13 cellular contexts compared by ENCODE assay signal in genomic region chr19:1836458-1837221, GRCh38. TPM values are rescaled to one million over a fixed set of nuclear protein-coding genes. Genes with fewer than 3 reads are reported as not detected.
DNase-seq lines count a peak whose midpoint lies in the region; ATAC-seq, FAIRE-seq and TF ChIP-seq lines count a peak whose summit lies in the region.
"Had no signal": no experiment of that assay in that cellular context is flagged by ENCODE, and none has a peak within 500 bp of the region (broad histone marks: within the 10 kb centered on the region; RNA-seq: fewer than 3 reads in every experiment).

No MANE protein-coding gene starts in this region.

- peak overlapping the region; percentile 15 for H4K91ac ChIP-seq in trophoblast cell (ENCODE audit: low read depth, low read length)

- H4K20me1 ChIP-seq in K562 (replicated peaks; ENCODE audit: control insufficient read depth, insufficient read depth, low read length) (peaks cover 24% of the 10 kb centered on the region), osteoblast (ENCODE audit: insufficient read depth, low read length) (peaks cover 73% of the 10 kb centered on the region)

- no TSS peak for BruUV-seq in K562 (replicated peaks; lab: Mats Ljungman, UMichigan)

- H3K36me3 ChIP-seq in K562 (ENCODE audit: control insufficient read depth, insufficient read depth, low read length) (peaks cover 51% of the 10 kb centered on the region; the same call in 1 of the 3 replicates), trophoblast cell (ENCODE audit: control insufficient read depth in 1 of 2, insufficient read depth in 2 of 2, low read length in 2 of 2) (peaks cover 27 to 29% of the 10 kb centered on the region in 2 experiments), osteoblast (ENCODE audit: insufficient read depth, low read length) (no peaks in the 10 kb centered on the region)

- intact Hi-C loops in K562 (cut with micrococcal nuclease): no loop called here

- H3K4me1 ChIP-seq in K562 (replicated peaks in 1 of 2; ENCODE audit: control insufficient read depth in 2 of 2, insufficient read depth in 2 of 2, low read length in 2 of 2) (peaks cover 49 to 93% of the 10 kb centered on the region in 2 experiments), trophoblast cell (ENCODE audit: control insufficient read depth in 1 of 2, insufficient read depth in 2 of 2, low read length in 2 of 2) (peaks cover 11 to 13% of the 10 kb centered on the region in 2 experiments), osteoblast (ENCODE audit: insufficient read depth, low read length) (peaks cover 2% of the 10 kb centered on the region)

- no peak overlapping the region for H2BK12ac ChIP-seq in trophoblast cell (ENCODE audit: low read length)

- no peak overlapping the region for H2AK5ac ChIP-seq in trophoblast cell (ENCODE audit: low read length)

- H3K9me1 ChIP-seq in K562 (ENCODE audit: control insufficient read depth, insufficient read depth, low read length): peaks cover 3% of the 10 kb centered on the region

- FAIRE-seq in K562 (lab: Jason Lieb, UNC): peak; percentile 97

- H3K18ac ChIP-seq in trophoblast cell (ENCODE audit: low read length): peak overlapping the region; percentile 43

- H2BK120ac ChIP-seq in trophoblast cell (ENCODE audit: insufficient read depth, low read length, poor library complexity): no peak overlapping the region

- DNase-seq in ELF-1 (ENCODE audit: low read depth, low spot score) (peak; percentile 75), RWPE1 (ENCODE audit: low spot score) (no peak), K562 (ENCODE audit: extremely low read depth in 1 of 4, low spot score in 3 of 4) (peak; percentile 88 to 95 (median 92)), trophoblast cell (peak; percentile 99), osteoblast (ENCODE audit: insufficient read length, low spot score, missing footprints) (no peak)
- no peak for DNase-seq in activated naive CD4-positive, alpha-beta T cell treated with Interleukin-2 at 50 U/mL for 16 hours
- no peak for DNase-seq in stimulated activated CD4-positive, alpha-beta T cell treated with anti-CD3 and anti-CD28 coated beads, Interleukin-4, amount 100 ng/mL, for 4 hours
- DNase-seq in activated CD4-positive, alpha-beta T cell treated with anti-CD3 and anti-CD28 coated beads for 1 hour: no peak
- DNase-seq: NCI-H1417 treated with DMSO at 0.1 percent for 48 hours, NCI-H2029, NCI-H2171 treated with DMSO at 0.1 percent for 48 hours, NCI-H748 treated with DMSO at 0.1 percent for 48 hours had no signal

- no peak overlapping the region for H4K8ac ChIP-seq in trophoblast cell (ENCODE audit: low read depth, low read length)

- H3K9me3 ChIP-seq in K562 (replicated peaks; ENCODE audit: control insufficient read depth, insufficient read depth, low read depth, low read length) (no peaks in the 10 kb centered on the region), trophoblast cell (ENCODE audit: insufficient read depth, low read depth, low read length) (no peaks in the 10 kb centered on the region), osteoblast (ENCODE audit: low read depth, low read length) (no peaks in the 10 kb centered on the region)

- H3K14ac ChIP-seq in trophoblast cell (ENCODE audit: low read length): no peak overlapping the region

- no peaks in the 10 kb centered on the region for H3K27me3 ChIP-seq in K562 (ENCODE audit: control insufficient read depth in 2 of 2, insufficient read depth in 2 of 2, low read length in 2 of 2)
- no peaks in the 10 kb centered on the region for H3K27me3 ChIP-seq in trophoblast cell (ENCODE audit: insufficient read depth, low read length)
- H3K27me3 ChIP-seq in osteoblast (ENCODE audit: insufficient read depth, low read length): no peaks in the 10 kb centered on the region

- in situ Hi-C loops in K562 (cut with MboI): no loop called here

- ATAC-seq in K562: peak; percentile 67

- no peak overlapping the region for H3K23ac ChIP-seq in trophoblast cell (ENCODE audit: low read length)

- H3K79me2 ChIP-seq in K562 (ENCODE audit: control insufficient read depth, insufficient read depth, low read length) (peaks cover 95% of the 10 kb centered on the region), trophoblast cell (ENCODE audit: control insufficient read depth, insufficient read depth, low read length, poor library complexity) (peaks cover 9% of the 10 kb centered on the region), osteoblast (ENCODE audit: insufficient read depth, low read length) (peaks cover 95% of the 10 kb centered on the region)

- no peak for TF ChIP-seq POLR2A in K562 (conservative IDR thresholded peaks at IDR 0.05)

- peak overlapping the region; percentile 32 for H4K12ac ChIP-seq in trophoblast cell (ENCODE audit: low read depth, low read length)

- H3K27ac ChIP-seq in RWPE1 (peak overlapping the region; percentile 39), K562 (ENCODE audit: extremely low read depth, low read depth, low read length) (peak overlapping the region; percentile 72), trophoblast cell (ENCODE audit: low read depth, low read length) (no peak overlapping the region), osteoblast (ENCODE audit: low read depth, low read length) (no peak overlapping the region)
- H3K27ac ChIP-seq: PC-9 had no signal

- H3K4me3 ChIP-seq in K562 (peak overlapping the region; percentile 27), trophoblast cell (ENCODE audit: low read depth, low read length) (no peak overlapping the region), osteoblast (ENCODE audit: insufficient read depth, low read length) (no peak overlapping the region)
- H3K4me3 ChIP-seq: PC-9 had no signal

- CTCF ChIA-PET in RWPE1 (lab: Yijun Ruan, JAX): interaction anchor here (0.5 to 2.0 kb wide), 8 partner anchors 7 to 192 kb away, joined by 3 to 7 read pairs (median 5); no protein-coding TSS in a partner anchor
- CTCF ChIA-PET in K562 (lab: Yijun Ruan, JAX; ENCODE audit: low intra/inter-chr PET ratio): interaction anchor here (0.6 kb wide), 1 partner anchor 60 kb away, joined by 4 read pairs; no protein-coding TSS in a partner anchor

- peak overlapping the region; percentile 63 to 89 for H3K9ac ChIP-seq in K562 (ENCODE audit: insufficient read depth in 1 of 2, low read depth in 2 of 2, low read length in 2 of 2)
- no peak overlapping the region for H3K9ac ChIP-seq in trophoblast cell (ENCODE audit: low read length)

- H2AFZ ChIP-seq in K562 (ENCODE audit: low read depth, low read length) (no peak overlapping the region), trophoblast cell (ENCODE audit: insufficient read depth, low read length, poor library complexity) (no peak overlapping the region), osteoblast (ENCODE audit: low read length) (no peak overlapping the region)
- H2AFZ ChIP-seq: PC-9 had no signal

- H3K4me2 ChIP-seq in K562 (ENCODE audit: insufficient read depth, low read length) (peak overlapping the region; percentile 84), trophoblast cell (ENCODE audit: low read length) (no peak overlapping the region), osteoblast (ENCODE audit: insufficient read depth, low read length) (no peak overlapping the region)
- H3K4me2 ChIP-seq: PC-9 had no signal

- TF ChIP-seq EP300 in K562 (IDR thresholded peaks at IDR 0.05; ENCODE audit: low read length): peak; percentile 90

- H3K79me1 ChIP-seq in trophoblast cell (ENCODE audit: low read length): peaks cover 7% of the 10 kb centered on the region

- TF ChIP-seq CTCF in RWPE1 (conservative IDR thresholded peaks at IDR 0.05; ENCODE audit: low read depth) (no peak), K562 (IDR thresholded peaks at IDR 0.05 in 2 of 3, conservative IDR thresholded peaks at IDR 0.05 in 1 of 3; ENCODE audit: insufficient read depth in 2 of 3, low read depth in 1 of 3, low read length in 3 of 3) (0 out of 6 replicates have a peak, but pooled peaks of 1 of the 3 experiments have one; percentile 10), osteoblast (IDR thresholded peaks at IDR 0.05; ENCODE audit: extremely low read depth, low read depth, low read length) (no peak)

- POLR2A ChIA-PET in RWPE1 (lab: Yijun Ruan, JAX; ENCODE audit: low non-redundant PET): no interaction called here
- POLR2A ChIA-PET in K562 (lab: Yijun Ruan, JAX): interaction anchor here (0.6 to 6.6 kb wide), 7 partner anchors 9 to 1201 kb away, joined by 3 to 46 read pairs (median 3); no protein-coding TSS in a partner anchor

- WGBS in K562 (ENCODE audit: insufficient coverage, low coverage, missing lambda C conversion rate): under 1% methylated on average over 26 of the region's 31 CpGs
- no CpG with 5 or more reads among the region's 31 CpGs for WGBS in trophoblast cell (ENCODE audit: extremely low coverage, insufficient coverage, insufficient read length)

- TF ChIP-seq RAD21 in K562 (CRISPR knock-in tag; conservative IDR thresholded peaks at IDR 0.05 in 1 of 2, IDR thresholded peaks at IDR 0.05 in 1 of 2): no peak

- H2BK5ac ChIP-seq in trophoblast cell (ENCODE audit: low read depth, low read length, poor library complexity): no peak overlapping the region

- peak overlapping the region; percentile 52 for H3K4ac ChIP-seq in trophoblast cell (ENCODE audit: low read depth, low read length)

RNA-seq across cellular contexts. Expression of gene REXO1, which starts 11.6 kb away (rescaled TPM):
- total RNA-seq in K562 (2011; cell fraction: chromatin; rRNA removed; ENCODE audit: low replicate concordance): 46.7 and 163 TPM in 2 replicates
- 112 and 114 TPM in 2 replicates for total RNA-seq in K562 (2011; cell fraction: nucleolus; rRNA removed)
- 55.0 and 57.6 TPM in 2 replicates for total RNA-seq in K562 (2011; cell fraction: nucleoplasm; rRNA removed)
- total RNA-seq in K562 (2014; rRNA removed) (15.8 and 21.9 TPM in 2 replicates), K562 (2014; rRNA removed; fragmentation: Illumina TruSeq; extraction: Trizol) (3.5 and 4.5 TPM in 2 replicates), K562 (2015; rRNA removed; fragmentation: Illumina TruSeq; extraction: Trizol) (15.8 and 20.8 TPM in 2 replicates), K562 (2021) (52.4 and 63.3 TPM in 2 replicates), osteoblast (8.5 and 9.4 TPM in 2 replicates)
- polyA plus RNA-seq in K562 (2011; rRNA removed) (14.6 and 21.5 TPM in 2 replicates), K562 (2014; fragmentation: Illumina TruSeq; extraction: Trizol) (16.7 and 40.7 TPM in 2 replicates), K562 (2014; fragmentation: Nextera tagmentation; extraction: Ambion mirVana) (under 1 TPM; 0.04 to 0.29 TPM), K562 (2014; rRNA removed) (31.0 and 50.1 TPM in 2 replicates)
- polyA plus RNA-seq in K562 (2011; cell fraction: cytosol; rRNA removed): 17.4 and 27.3 TPM in 2 replicates
- polyA plus RNA-seq in K562 (2011; cell fraction: nucleus; rRNA removed): 56.5 and 100 TPM in 2 replicates
- 37.1 and 39.8 TPM in 2 replicates for polyA plus RNA-seq in K562 (2012)
- 7.4 and 11.2 TPM in 2 replicates for polyA minus RNA-seq in K562 (2011; rRNA and poly(A)+ RNA removed)
- 23.8 and 34.7 TPM in 2 replicates for polyA minus RNA-seq in K562 (2011; cell fraction: cytosol; rRNA and poly(A)+ RNA removed)
- polyA minus RNA-seq in K562 (2011; cell fraction: nucleus; rRNA and poly(A)+ RNA removed): 19.5 and 21.3 TPM in 2 replicates
- polyA plus RNA-seq in trophoblast cell (2013): 24.5 and 26.8 TPM in 2 replicates

RNA-seq across cellular contexts. Expression of gene ATP8B3, which starts 24.6 kb away (rescaled TPM):
- total RNA-seq in K562 (2011; cell fraction: chromatin; rRNA removed; ENCODE audit: low replicate concordance): 40.7 and 89.4 TPM in 2 replicates
- total RNA-seq in K562 (2011; cell fraction: nucleolus; rRNA removed): 37.1 and 44.7 TPM in 2 replicates
- total RNA-seq in K562 (2011; cell fraction: nucleoplasm; rRNA removed): 35.0 and 38.7 TPM in 2 replicates
- total RNA-seq in K562 (2014; rRNA removed) (3.2 and 5.0 TPM in 2 replicates), K562 (2014; rRNA removed; fragmentation: Illumina TruSeq; extraction: Trizol) (3.2 and 3.6 TPM in 2 replicates), K562 (2015; rRNA removed; fragmentation: Illumina TruSeq; extraction: Trizol) (3.8 and 4.3 TPM in 2 replicates), K562 (2021) (12.3 and 13.2 TPM in 2 replicates), osteoblast (0.59 and 0.72 TPM in 2 replicates)
- polyA plus RNA-seq in K562 (2011; rRNA removed) (8.3 and 13.2 TPM in 2 replicates), K562 (2014; fragmentation: Illumina TruSeq; extraction: Trizol) (6.0 and 6.4 TPM in 2 replicates), K562 (2014; fragmentation: Nextera tagmentation; extraction: Ambion mirVana) (1 to 10 TPM; 1.2 to 2.2 TPM), K562 (2014; rRNA removed) (10.1 and 11.9 TPM in 2 replicates)
- 12.0 and 13.1 TPM in 2 replicates for polyA plus RNA-seq in K562 (2011; cell fraction: cytosol; rRNA removed)
- polyA plus RNA-seq in K562 (2011; cell fraction: nucleus; rRNA removed): 36.1 and 44.4 TPM in 2 replicates
- polyA plus RNA-seq in K562 (2012): 5.6 and 7.6 TPM in 2 replicates
- 9.7 and 10.4 TPM in 2 replicates for polyA minus RNA-seq in K562 (2011; rRNA and poly(A)+ RNA removed)
- 7.3 and 10.2 TPM in 2 replicates for polyA minus RNA-seq in K562 (2011; cell fraction: cytosol; rRNA and poly(A)+ RNA removed)
- 5.4 and 7.0 TPM in 2 replicates for polyA minus RNA-seq in K562 (2011; cell fraction: nucleus; rRNA and poly(A)+ RNA removed)
- polyA plus RNA-seq in trophoblast cell (2013): 0.94 and 0.97 TPM in 2 replicates

RNA-seq across cellular contexts. Expression of gene KLF16, which starts 26.7 kb away (rescaled TPM):
- total RNA-seq in K562 (2011; cell fraction: chromatin; rRNA removed; ENCODE audit: low replicate concordance): 5.8 and 14.0 TPM in 2 replicates
- 11.7 and 16.7 TPM in 2 replicates for total RNA-seq in K562 (2011; cell fraction: nucleolus; rRNA removed)
- total RNA-seq in K562 (2011; cell fraction: nucleoplasm; rRNA removed): 6.4 and 7.5 TPM in 2 replicates
- total RNA-seq in K562 (2014; rRNA removed) (15.5 and 22.0 TPM in 2 replicates), K562 (2014; rRNA removed; fragmentation: Illumina TruSeq; extraction: Trizol) (3.4 and 3.8 TPM in 2 replicates), K562 (2015; rRNA removed; fragmentation: Illumina TruSeq; extraction: Trizol) (7.9 and 9.4 TPM in 2 replicates), K562 (2021) (59.1 and 60.4 TPM in 2 replicates), osteoblast (6.9 and 11.5 TPM in 2 replicates)
- polyA plus RNA-seq in K562 (2011; rRNA removed) (3.7 and 4.8 TPM in 2 replicates), K562 (2014; fragmentation: Illumina TruSeq; extraction: Trizol) (6.8 and 13.1 TPM in 2 replicates), K562 (2014; fragmentation: Nextera tagmentation; extraction: Ambion mirVana) (under 1 TPM; 0.04 to 0.10 TPM), K562 (2014; rRNA removed) (15.4 and 27.5 TPM in 2 replicates)
- 7.1 and 44.8 TPM in 2 replicates for polyA plus RNA-seq in K562 (2011; cell fraction: cytosol; rRNA removed)
- polyA plus RNA-seq in K562 (2011; cell fraction: nucleus; rRNA removed): 14.2 and 29.1 TPM in 2 replicates
- 20.8 and 23.7 TPM in 2 replicates for polyA plus RNA-seq in K562 (2012)
- 1.0 and 1.3 TPM in 2 replicates for polyA minus RNA-seq in K562 (2011; rRNA and poly(A)+ RNA removed)
- polyA minus RNA-seq in K562 (2011; cell fraction: cytosol; rRNA and poly(A)+ RNA removed): 15.0 and 25.4 TPM in 2 replicates
- polyA minus RNA-seq in K562 (2011; cell fraction: nucleus; rRNA and poly(A)+ RNA removed): 5.8 and 6.6 TPM in 2 replicates
- polyA plus RNA-seq in trophoblast cell (2013): 18.5 and 21.1 TPM in 2 replicates

RNA-seq across cellular contexts. Expression of gene ABHD17A, which starts 48.7 kb away (rescaled TPM):
- 29.4 and 87.9 TPM in 2 replicates for total RNA-seq in K562 (2011; cell fraction: chromatin; rRNA removed; ENCODE audit: low replicate concordance)
- total RNA-seq in K562 (2011; cell fraction: nucleolus; rRNA removed): 61.7 and 67.8 TPM in 2 replicates
- 40.1 and 45.4 TPM in 2 replicates for total RNA-seq in K562 (2011; cell fraction: nucleoplasm; rRNA removed)
- 135 and 157 TPM in 2 replicates for total RNA-seq in K562 (2014; rRNA removed)
- 0.93 and 1.5 TPM in 2 replicates for total RNA-seq in K562 (2014; rRNA removed; fragmentation: Illumina TruSeq; extraction: Trizol)
- total RNA-seq in K562 (2015; rRNA removed; fragmentation: Illumina TruSeq; extraction: Trizol): 18.9 and 26.5 TPM in 2 replicates
- 84.2 and 87.7 TPM in 2 replicates for total RNA-seq in K562 (2021)
- polyA plus RNA-seq in K562 (2011; rRNA removed): 24.6 and 45.3 TPM in 2 replicates
- polyA plus RNA-seq in K562 (2011; cell fraction: cytosol; rRNA removed): 54.2 and 174 TPM in 2 replicates
- polyA plus RNA-seq in K562 (2011; cell fraction: nucleus; rRNA removed): 117 and 184 TPM in 2 replicates
- polyA plus RNA-seq in K562 (2012): 47.5 and 74.5 TPM in 2 replicates
- polyA plus RNA-seq in K562 (2014; fragmentation: Illumina TruSeq; extraction: Trizol): 3.6 and 16.9 TPM in 2 replicates
- polyA plus RNA-seq in K562 (2014; fragmentation: Nextera tagmentation; extraction: Ambion mirVana): under 1 TPM in 1 of 2 experiments, not detected in 1; 0.04 TPM
- polyA plus RNA-seq in K562 (2014; rRNA removed): 95.1 and 99.0 TPM in 2 replicates
- 6.9 and 11.0 TPM in 2 replicates for polyA minus RNA-seq in K562 (2011; rRNA and poly(A)+ RNA removed)
- 26.1 and 39.4 TPM in 2 replicates for polyA minus RNA-seq in K562 (2011; cell fraction: cytosol; rRNA and poly(A)+ RNA removed)
- 15.3 and 15.8 TPM in 2 replicates for polyA minus RNA-seq in K562 (2011; cell fraction: nucleus; rRNA and poly(A)+ RNA removed)
- polyA plus RNA-seq in trophoblast cell (2013): 55.3 and 58.0 TPM in 2 replicates
- total RNA-seq in osteoblast: 49.5 and 52.5 TPM in 2 replicates

Comparison
In these comparisons a context has a peak if more than half of its experiments do, and no peak if none do; other contexts are left out.
1. DNase-seq: peak in ELF-1 (single experiment), K562 (4 of 4) and trophoblast cell (2 of 2); none in RWPE1 (single experiment), osteoblast (single experiment), activated naive CD4-positive, alpha-beta T cell treated with Interleukin-2 at 50 U/mL for 16 hours (single experiment), stimulated activated CD4-positive, alpha-beta T cell treated with anti-CD3 and anti-CD28 coated beads, Interleukin-4, amount 100 ng/mL, for 4 hours (0 of 2) and activated CD4-positive, alpha-beta T cell treated with anti-CD3 and anti-CD28 coated beads for 1 hour (single experiment).
2. H3K27ac ChIP-seq: peak in RWPE1 (single experiment) and K562 (single experiment); none in trophoblast cell (single experiment) and osteoblast (single experiment).